1 cellular context compared by ENCODE assay signal in the genomic region with DNA sequence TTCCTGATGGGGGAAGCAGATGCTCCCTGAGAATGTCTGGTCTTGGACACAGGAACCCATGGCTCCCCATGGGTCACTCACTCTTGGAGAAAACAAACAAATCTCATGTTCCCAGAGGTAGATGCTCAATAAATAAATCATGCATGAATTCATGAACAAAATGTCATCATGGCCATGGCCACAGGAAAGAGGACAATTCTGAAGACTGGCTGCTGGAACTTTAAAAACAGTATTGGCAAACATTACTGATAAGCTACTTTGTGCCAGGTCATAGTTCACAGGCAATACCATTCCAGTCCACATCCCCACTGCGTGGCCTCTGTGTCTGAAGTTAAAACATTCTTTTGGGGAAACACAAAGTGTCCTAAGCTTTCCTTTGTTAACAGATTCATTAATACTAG.
TF ChIP-seq lines count a peak whose summit lies in the region.

No MANE protein-coding gene starts in this region.

TF ChIP-seq in HepG2, 621 proteins besides CTCF, POLR2A, EP300 and RAD21 (continued from another document and continues in another):
- no peak for TF ChIP-seq BCL3 (CRISPR knock-in tag; IDR thresholded peaks at IDR 0.05)
- no peak for TF ChIP-seq AGO1 (IDR thresholded peaks at IDR 0.05; ENCODE audit: low read depth, low read length, poor library complexity, severe bottlenecking)
- no peak for TF ChIP-seq ZNF75D (CRISPR knock-in tag; IDR thresholded peaks at IDR 0.05; ENCODE audit: borderline replicate concordance)
- no peak for TF ChIP-seq ZNF687 (CRISPR knock-in tag; IDR thresholded peaks at IDR 0.05)
- TF ChIP-seq ATM (IDR thresholded peaks at IDR 0.05; ENCODE audit: borderline replicate concordance) = no peak
- TF ChIP-seq TCF7 (IDR thresholded peaks at IDR 0.05; ENCODE audit: low read depth) = peak; percentile 85
- TF ChIP-seq ZNF766 (CRISPR knock-in tag; IDR thresholded peaks at IDR 0.05; ENCODE audit: borderline replicate concordance) = no peak
- TF ChIP-seq ELF1 (CRISPR knock-in tag; IDR thresholded peaks at IDR 0.05) = no peak
- peak; percentile 77 for TF ChIP-seq SALL1 (CRISPR knock-in tag; IDR thresholded peaks at IDR 0.05)
- peak; percentile 88 for TF ChIP-seq NCOA2 (CRISPR knock-in tag; IDR thresholded peaks at IDR 0.05)
- TF ChIP-seq IRF9 (CRISPR knock-in tag; IDR thresholded peaks at IDR 0.05; ENCODE audit: borderline replicate concordance) = no peak
- no peak for TF ChIP-seq FOXM1 (CRISPR knock-in tag; IDR thresholded peaks at IDR 0.05)
- TF ChIP-seq BCL6 (CRISPR knock-in tag; IDR thresholded peaks at IDR 0.05) = peak; percentile 85
- TF ChIP-seq GABPB1 (CRISPR knock-in tag; IDR thresholded peaks at IDR 0.05) = no peak
- no peak for TF ChIP-seq ZNF224 (CRISPR knock-in tag; IDR thresholded peaks at IDR 0.05)
- TF ChIP-seq, protein P1, sequence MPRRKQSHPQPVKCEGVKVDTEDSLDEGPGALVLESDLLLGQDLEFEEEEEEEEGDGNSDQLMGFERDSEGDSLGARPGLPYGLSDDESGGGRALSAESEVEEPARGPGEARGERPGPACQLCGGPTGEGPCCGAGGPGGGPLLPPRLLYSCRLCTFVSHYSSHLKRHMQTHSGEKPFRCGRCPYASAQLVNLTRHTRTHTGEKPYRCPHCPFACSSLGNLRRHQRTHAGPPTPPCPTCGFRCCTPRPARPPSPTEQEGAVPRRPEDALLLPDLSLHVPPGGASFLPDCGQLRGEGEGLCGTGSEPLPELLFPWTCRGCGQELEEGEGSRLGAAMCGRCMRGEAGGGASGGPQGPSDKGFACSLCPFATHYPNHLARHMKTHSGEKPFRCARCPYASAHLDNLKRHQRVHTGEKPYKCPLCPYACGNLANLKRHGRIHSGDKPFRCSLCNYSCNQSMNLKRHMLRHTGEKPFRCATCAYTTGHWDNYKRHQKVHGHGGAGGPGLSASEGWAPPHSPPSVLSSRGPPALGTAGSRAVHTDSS (CRISPR knock-in tag; conservative IDR thresholded peaks at IDR 0.05) = no peak
- TF ChIP-seq SMAD9 (CRISPR knock-in tag; IDR thresholded peaks at IDR 0.05) = no peak
- TF ChIP-seq, protein P2, sequence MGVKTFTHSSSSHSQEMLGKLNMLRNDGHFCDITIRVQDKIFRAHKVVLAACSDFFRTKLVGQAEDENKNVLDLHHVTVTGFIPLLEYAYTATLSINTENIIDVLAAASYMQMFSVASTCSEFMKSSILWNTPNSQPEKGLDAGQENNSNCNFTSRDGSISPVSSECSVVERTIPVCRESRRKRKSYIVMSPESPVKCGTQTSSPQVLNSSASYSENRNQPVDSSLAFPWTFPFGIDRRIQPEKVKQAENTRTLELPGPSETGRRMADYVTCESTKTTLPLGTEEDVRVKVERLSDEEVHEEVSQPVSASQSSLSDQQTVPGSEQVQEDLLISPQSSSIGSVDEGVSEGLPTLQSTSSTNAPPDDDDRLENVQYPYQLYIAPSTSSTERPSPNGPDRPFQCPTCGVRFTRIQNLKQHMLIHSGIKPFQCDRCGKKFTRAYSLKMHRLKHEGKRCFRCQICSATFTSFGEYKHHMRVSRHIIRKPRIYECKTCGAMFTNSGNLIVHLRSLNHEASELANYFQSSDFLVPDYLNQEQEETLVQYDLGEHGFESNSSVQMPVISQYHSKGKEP (CRISPR knock-in tag; IDR thresholded peaks at IDR 0.05) = no peak
- TF ChIP-seq ZNF547 (CRISPR knock-in tag; IDR thresholded peaks at IDR 0.05) = no peak
- no peak for TF ChIP-seq ZNF773 (CRISPR knock-in tag; IDR thresholded peaks at IDR 0.05; ENCODE audit: borderline replicate concordance)
- TF ChIP-seq KDM5A (IDR thresholded peaks at IDR 0.05; ENCODE audit: borderline replicate concordance, low read length) = no peak
- peak; percentile 93 for TF ChIP-seq MLXIP (CRISPR knock-in tag; IDR thresholded peaks at IDR 0.05; ENCODE audit: borderline replicate concordance)
- TF ChIP-seq ZNF776 (CRISPR knock-in tag; IDR thresholded peaks at IDR 0.05) = no peak
- no peak for TF ChIP-seq ZNF615 (CRISPR knock-in tag; IDR thresholded peaks at IDR 0.05; ENCODE audit: borderline replicate concordance)
- TF ChIP-seq DR1 (CRISPR knock-in tag; IDR thresholded peaks at IDR 0.05) = no peak
- TF ChIP-seq ZFP1 (CRISPR knock-in tag; IDR thresholded peaks at IDR 0.05) = no peak
- peak; percentile 66 for TF ChIP-seq HMG20B (CRISPR knock-in tag; conservative IDR thresholded peaks at IDR 0.05)
- TF ChIP-seq ZNF746 (CRISPR knock-in tag; IDR thresholded peaks at IDR 0.05) = no peak
- TF ChIP-seq PHB2 (IDR thresholded peaks at IDR 0.05; ENCODE audit: partially characterized antibody) = no peak
- no peak for TF ChIP-seq ZBTB7A (CRISPR knock-in tag; IDR thresholded peaks at IDR 0.05)
- TF ChIP-seq ZNF230 (CRISPR knock-in tag; IDR thresholded peaks at IDR 0.05) = no peak
- TF ChIP-seq ZNF572 (CRISPR knock-in tag; IDR thresholded peaks at IDR 0.05) = no peak
- no peak for TF ChIP-seq CENPT (CRISPR knock-in tag; IDR thresholded peaks at IDR 0.05; ENCODE audit: low read depth)
- TF ChIP-seq ZKSCAN5 (CRISPR knock-in tag; IDR thresholded peaks at IDR 0.05) = no peak
- TF ChIP-seq REXO4 (CRISPR knock-in tag; IDR thresholded peaks at IDR 0.05; ENCODE audit: borderline replicate concordance) = no peak
- no peak for TF ChIP-seq ZNF142 (CRISPR knock-in tag; IDR thresholded peaks at IDR 0.05)
- no peak for TF ChIP-seq ZNF720 (CRISPR knock-in tag; IDR thresholded peaks at IDR 0.05)
- no peak for TF ChIP-seq POGK (CRISPR knock-in tag; conservative IDR thresholded peaks at IDR 0.05)
